In the genomic region with DNA sequence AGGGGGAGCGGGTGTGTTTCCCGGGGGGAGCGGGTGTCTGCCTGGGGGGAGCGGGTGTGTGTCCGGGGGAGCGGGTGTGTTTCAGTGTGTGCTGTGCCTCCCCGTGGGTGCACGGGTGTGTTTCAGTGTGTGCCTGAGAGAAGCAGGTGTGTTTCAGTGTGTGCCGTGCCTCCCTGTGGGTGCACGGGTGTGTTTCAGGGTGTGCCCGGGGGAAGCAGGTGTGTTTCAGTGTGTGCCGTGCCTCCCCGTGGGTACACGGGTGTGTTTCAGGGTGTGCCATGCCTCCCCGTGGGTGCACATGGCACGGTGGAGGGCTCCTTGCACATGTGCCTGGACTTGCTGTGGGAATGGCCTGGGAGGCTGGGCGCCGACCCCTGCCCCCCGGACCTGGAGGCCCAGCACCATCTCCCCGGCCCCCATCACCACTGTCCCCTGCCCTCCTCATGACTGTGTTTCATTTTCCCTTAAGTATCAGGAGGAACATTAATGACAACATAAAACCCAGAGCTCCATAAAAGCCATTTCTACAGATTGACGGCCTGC, we compare ENCODE assay signal across 2 cellular contexts.
TF ChIP-seq lines count a peak whose summit lies in the region.

No MANE protein-coding gene starts in this region.

TF ChIP-seq in HEK293, 187 proteins besides CTCF, POLR2A, EP300 and RAD21:
- TF ChIP-seq ZNF24 (tag by site-specific recombination; IDR thresholded peaks at IDR 0.05): no peak
- no peak for TF ChIP-seq ZNF560 (tag by site-specific recombination; IDR thresholded peaks at IDR 0.05; ENCODE audit: borderline replicate concordance)
- no peak for TF ChIP-seq ZNF202 (tag by site-specific recombination; IDR thresholded peaks at IDR 0.05; ENCODE audit: borderline replicate concordance)
- TF ChIP-seq ZNF2 (tag by site-specific recombination; IDR thresholded peaks at IDR 0.05): no peak
- peak; percentile 91 for TF ChIP-seq KLF1 (tag by site-specific recombination; IDR thresholded peaks at IDR 0.05)
- TF ChIP-seq YY2 (tag by site-specific recombination; IDR thresholded peaks at IDR 0.05): no peak
- TF ChIP-seq, protein P1, sequence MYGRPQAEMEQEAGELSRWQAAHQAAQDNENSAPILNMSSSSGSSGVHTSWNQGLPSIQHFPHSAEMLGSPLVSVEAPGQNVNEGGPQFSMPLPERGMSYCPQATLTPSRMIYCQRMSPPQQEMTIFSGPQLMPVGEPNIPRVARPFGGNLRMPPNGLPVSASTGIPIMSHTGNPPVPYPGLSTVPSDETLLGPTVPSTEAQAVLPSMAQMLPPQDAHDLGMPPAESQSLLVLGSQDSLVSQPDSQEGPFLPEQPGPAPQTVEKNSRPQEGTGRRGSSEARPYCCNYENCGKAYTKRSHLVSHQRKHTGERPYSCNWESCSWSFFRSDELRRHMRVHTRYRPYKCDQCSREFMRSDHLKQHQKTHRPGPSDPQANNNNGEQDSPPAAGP (tag by site-specific recombination; IDR thresholded peaks at IDR 0.05): peak; percentile 39; the same call in 1 of the 2 replicates
- no peak for TF ChIP-seq OVOL3 (tag by site-specific recombination; IDR thresholded peaks at IDR 0.05)
- TF ChIP-seq ZNF175 (tag by site-specific recombination; IDR thresholded peaks at IDR 0.05): no peak
- no peak for TF ChIP-seq GLIS1 (tag by site-specific recombination; IDR thresholded peaks at IDR 0.05)
- peak; percentile 90 for TF ChIP-seq ZSCAN4 (tag by site-specific recombination; IDR thresholded peaks at IDR 0.05)
- TF ChIP-seq MEIS1 (CRISPR knock-in tag; IDR thresholded peaks at IDR 0.05; ENCODE audit: borderline replicate concordance): no peak
- TF ChIP-seq, protein P2, sequence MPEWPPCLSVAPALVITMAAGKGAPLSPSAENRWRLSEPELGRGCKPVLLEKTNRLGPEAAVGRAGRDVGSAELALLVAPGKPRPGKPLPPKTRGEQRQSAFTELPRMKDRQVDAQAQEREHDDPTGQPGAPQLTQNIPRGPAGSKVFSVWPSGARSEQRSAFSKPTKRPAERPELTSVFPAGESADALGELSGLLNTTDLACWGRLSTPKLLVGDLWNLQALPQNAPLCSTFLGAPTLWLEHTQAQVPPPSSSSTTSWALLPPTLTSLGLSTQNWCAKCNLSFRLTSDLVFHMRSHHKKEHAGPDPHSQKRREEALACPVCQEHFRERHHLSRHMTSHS (tag by site-specific recombination; IDR thresholded peaks at IDR 0.05): no peak
- no peak for TF ChIP-seq ZNF155 (tag by site-specific recombination; IDR thresholded peaks at IDR 0.05)
- no peak for TF ChIP-seq GLI4 (tag by site-specific recombination; IDR thresholded peaks at IDR 0.05)
- TF ChIP-seq KLF16 (tag by site-specific recombination; IDR thresholded peaks at IDR 0.05): no peak
- TF ChIP-seq ZNF341 (tag by site-specific recombination; IDR thresholded peaks at IDR 0.05; ENCODE audit: low read depth): no peak
- TF ChIP-seq ZFP3 (tag by site-specific recombination; IDR thresholded peaks at IDR 0.05; ENCODE audit: low read depth): no peak
- TF ChIP-seq ZNF677 (tag by site-specific recombination; IDR thresholded peaks at IDR 0.05): no peak
- TF ChIP-seq ZBTB20 (tag by site-specific recombination; IDR thresholded peaks at IDR 0.05): no peak

TF ChIP-seq in H1, 55 proteins besides CTCF, POLR2A, EP300 and RAD21:
- no peak for TF ChIP-seq RNF2 (IDR thresholded peaks at IDR 0.05; ENCODE audit: borderline replicate concordance, low read depth, low read length, missing control alignments, poor library complexity, severe bottlenecking)
- TF ChIP-seq CHD1 (IDR thresholded peaks at IDR 0.05; ENCODE audit: low read depth, low read length): no peak
- no peak for TF ChIP-seq NRF1 (IDR thresholded peaks at IDR 0.05; ENCODE audit: low read depth, low read length)
- TF ChIP-seq RFX5 (IDR thresholded peaks at IDR 0.05; ENCODE audit: borderline replicate concordance, low read depth, low read length): no peak
- no peak for TF ChIP-seq BCL11A (IDR thresholded peaks at IDR 0.05; ENCODE audit: low read depth in 2 of 2, low read length in 2 of 2)
- no peak for TF ChIP-seq CTBP2 (IDR thresholded peaks at IDR 0.05; ENCODE audit: borderline replicate concordance, insufficient read depth, insufficient read length, low read length)
